9 cellular contexts compared by ENCODE assay signal in the genomic region with DNA sequence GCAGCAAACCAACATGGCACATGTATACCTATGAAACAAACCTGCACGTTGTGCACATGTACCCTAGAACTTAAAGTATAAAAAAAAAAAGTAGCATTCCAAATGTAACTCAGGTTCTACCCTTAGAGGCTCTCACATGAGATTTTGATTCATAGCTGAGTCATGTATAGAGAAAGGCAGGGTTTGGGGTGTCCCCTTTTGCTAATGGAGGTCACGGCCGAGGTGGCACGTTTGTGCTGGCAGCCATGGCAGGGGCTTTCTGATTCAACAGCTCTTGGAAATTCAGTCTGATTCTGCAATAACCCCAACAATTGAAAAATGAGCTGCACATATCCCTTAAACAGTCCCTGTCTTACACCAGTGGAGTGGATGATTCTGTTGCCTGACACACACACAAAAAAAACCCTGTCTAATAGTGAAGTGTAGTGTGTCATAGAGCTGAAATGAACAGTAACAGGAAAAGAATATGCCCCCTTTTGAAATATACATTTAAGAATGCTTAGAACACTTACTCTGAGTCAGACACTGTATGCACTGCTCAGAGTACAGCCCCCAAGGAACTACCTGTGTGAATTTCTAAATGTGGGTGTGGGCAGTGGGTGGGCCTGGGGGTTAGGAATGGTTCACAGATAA. TPM values are rescaled to one million over a fixed set of nuclear protein-coding genes. Genes with fewer than 3 reads are reported as not detected.
DNase-seq lines count a peak whose midpoint lies in the region; ATAC-seq lines count a peak whose summit lies in the region.
"Had no signal": no experiment of that assay in that cellular context is flagged by ENCODE, and none has a peak within 500 bp of the region (broad histone marks: within the 10 kb centered on the region; RNA-seq: fewer than 3 reads in every experiment).

No MANE protein-coding gene starts in this region.

- peak; percentile 70 for DNase-seq in stimulated activated CD4-positive, alpha-beta T cell treated with anti-CD3 and anti-CD28 coated beads, Interleukin-15, amount 100 ng/mL, for 24 hours
- no peak for DNase-seq in T-helper 9 cell
- no peak for DNase-seq in NK-92 (lab: John Stamatoyannopoulos, UW; ENCODE audit: unreplicated experiment)
- DNase-seq in occipital lobe (lab: John Stamatoyannopoulos, UW): no peak
- DNase-seq in NCI-H128 (lab: John Stamatoyannopoulos, UW; ENCODE audit: unreplicated experiment): no peak
- DNase-seq: NCI-H1417 had no signal

- peak; percentile 93 for ATAC-seq in GM18861 (IDR thresholded peaks at IDR 0.05; ENCODE audit: unreplicated experiment)
- ATAC-seq in HG02798 (IDR thresholded peaks at IDR 0.05; ENCODE audit: poor library complexity, unreplicated experiment): peak; percentile 77
- ATAC-seq in activated CD4-positive, CD25-positive, alpha-beta regulatory T cell treated with anti-CD3 and anti-CD28 coated beads, Interleukin-2, amount 50 U/mL, for 24 hours: peak; percentile 93 to 94

RNA-seq across cellular contexts. Expression of gene ARG1, which starts 40.4 kb away (rescaled TPM):
- total RNA-seq in occipital lobe: 0.94 TPM
